In genomic region chr9:130101963-130102362, GRCh38 we compare ENCODE assay signal across 22 cellular contexts. TPM values are rescaled to one million over a fixed set of nuclear protein-coding genes. Genes with fewer than 3 reads are reported as not detected.
DNase-seq lines count a peak whose midpoint lies in the region; ATAC-seq and TF ChIP-seq lines count a peak whose summit lies in the region.
"Had no signal": no experiment of that assay in that cellular context is flagged by ENCODE, and none has a peak within 500 bp of the region (broad histone marks: within the 10 kb centered on the region; RNA-seq: fewer than 3 reads in every experiment).

No MANE protein-coding gene starts in this region.

- DNase-seq in endodermal cell (no peak), heart right ventricle (no peak), mesenteric fat pad (ENCODE audit: low spot score) (peak; percentile 28), dorsolateral prefrontal cortex (no peak), midbrain (lab: John Stamatoyannopoulos, UW) (no peak)
- DNase-seq in stimulated activated effector memory CD8-positive, alpha-beta T cell treated with anti-CD3 and anti-CD28 coated beads, Interleukin-12 subunit alpha, Interleukin-12 subunit beta, amount 100 ng/mL, for 72 hours (ENCODE audit: low spot score in 2 of 2): no peak
- DNase-seq: BE2C; DMS53; GF-D8; Karpas-422; MV-4-11; NCI-H1105 treated with DMSO at 0.1 percent for 48 hours; NCI-H1694; NCI-H2081; NCI-H2171; NCI-H345; NCI-H524; NCI-H774; NK-92 treated with Interleukin-12 subunit alpha and Interleukin-12 subunit beta, amount 100 ng/mL, for 24 hours had no signal

- H3K27ac ChIP-seq in endodermal cell (ENCODE audit: low read depth, low read length) (no peak overlapping the region), heart right ventricle (no peak overlapping the region), dorsolateral prefrontal cortex (peak overlapping the region in 11 of 59 donors; percentile 3 to 56 (median 37))
- H3K27ac ChIP-seq: A549, RWPE1 had no signal

- H3K4me1 ChIP-seq in endodermal cell (ENCODE audit: control insufficient read depth, insufficient read depth, low read length): peaks cover 3% of the 10 kb centered on the region
- H3K4me1 ChIP-seq in heart right ventricle: peaks cover 0 to 26% (median 8%) of the 10 kb centered on the region in 9 donors
- H3K4me1 ChIP-seq: A549 had no signal

- WGBS in endodermal cell (ENCODE audit: insufficient coverage in 1 of 2, insufficient read length in 1 of 2), 2 experiments: 96 to 98% methylated on average over 6 to 11 of the region's 11 CpGs
- 35 to 53% methylated on average over 11 of the region's 11 CpGs for WGBS in heart right ventricle, 2 donors

- no peaks in the 10 kb centered on the region for H3K4me1 Mint-ChIP-seq in endodermal cell
- H3K4me1 Mint-ChIP-seq in stimulated activated effector memory CD8-positive, alpha-beta T cell treated with anti-CD3 and anti-CD28 coated beads, Interleukin-12 subunit alpha, Interleukin-12 subunit beta, amount 100 ng/mL, for 72 hours: peaks cover 13% of the 10 kb centered on the region

- intact Hi-C loops in heart right ventricle (cut with DNase I) (loop anchor here in 4 of 10 donors (5.0 to 10.0 kb wide), 3 partner anchors 215 to 243 kb away; no protein-coding TSS in a partner anchor), dorsolateral prefrontal cortex (cut with DNase I) (loop anchor here in 1 of 2 donors (5.0 kb wide), 2 partner anchors 175 to 215 kb away; no protein-coding TSS in a partner anchor)

- H3K4me3 ChIP-seq in endodermal cell (ENCODE audit: low read length) (no peak overlapping the region), heart right ventricle (no peak overlapping the region), dorsolateral prefrontal cortex (no peak overlapping the region)
- H3K4me3 ChIP-seq: A549 had no signal

- H3K9ac ChIP-seq in endodermal cell (ENCODE audit: extremely low read depth, low read length, poor library complexity, severe bottlenecking): no peak overlapping the region

- ATAC-seq in heart right ventricle: peak in 7 of 8 donors; percentile 39 to 86 (median 68)
- ATAC-seq in stimulated activated effector memory CD8-positive, alpha-beta T cell treated with anti-CD3 and anti-CD28 coated beads, Interleukin-12 subunit alpha, Interleukin-12 subunit beta, amount 100 ng/mL, for 72 hours: no peak
- ATAC-seq in GM18870 (IDR thresholded peaks at IDR 0.05; ENCODE audit: unreplicated experiment): no peak
- ATAC-seq: A549 had no signal

- no peak overlapping the region for H3K4me3 Mint-ChIP-seq in endodermal cell
- no peak overlapping the region for H3K4me3 Mint-ChIP-seq in stimulated activated effector memory CD8-positive, alpha-beta T cell treated with anti-CD3 and anti-CD28 coated beads, Interleukin-12 subunit alpha, Interleukin-12 subunit beta, amount 100 ng/mL, for 72 hours

- H3K36me3 ChIP-seq in endodermal cell (ENCODE audit: control insufficient read depth, insufficient read depth, low read length) (peaks cover 67% of the 10 kb centered on the region), heart right ventricle (peaks cover 0 to 98% (median 58%) of the 10 kb centered on the region in 9 donors)

- no peaks in the 10 kb centered on the region for H3K9me3 Mint-ChIP-seq in endodermal cell
- H3K9me3 Mint-ChIP-seq in stimulated activated effector memory CD8-positive, alpha-beta T cell treated with anti-CD3 and anti-CD28 coated beads, Interleukin-12 subunit alpha, Interleukin-12 subunit beta, amount 100 ng/mL, for 72 hours: no peaks in the 10 kb centered on the region

- H3K9me3 ChIP-seq in endodermal cell (ENCODE audit: control insufficient read depth, low read length) (no peaks in the 10 kb centered on the region), heart right ventricle (no peaks in the 10 kb centered on the region)
- H3K9me3 ChIP-seq: A549, BE2C had no signal

- H3K27me3 Mint-ChIP-seq in endodermal cell (ENCODE audit: insufficient read depth): no peaks in the 10 kb centered on the region

- H3K27me3 ChIP-seq in endodermal cell (ENCODE audit: control insufficient read depth, insufficient read depth, low read length, poor library complexity, severe bottlenecking) (no peaks in the 10 kb centered on the region), heart right ventricle (no peaks in the 10 kb centered on the region), dorsolateral prefrontal cortex (no peaks in the 10 kb centered on the region)
- H3K27me3 ChIP-seq: BE2C had no signal

- H3K27ac Mint-ChIP-seq in endodermal cell: peak overlapping the region; percentile 14
- H3K27ac Mint-ChIP-seq in stimulated activated effector memory CD8-positive, alpha-beta T cell treated with anti-CD3 and anti-CD28 coated beads, Interleukin-12 subunit alpha, Interleukin-12 subunit beta, amount 100 ng/mL, for 72 hours: peak overlapping the region; percentile 23

- H3K36me3 Mint-ChIP-seq in endodermal cell (ENCODE audit: low read depth): peaks cover 67% of the 10 kb centered on the region
- peaks cover 99% of the 10 kb centered on the region for H3K36me3 Mint-ChIP-seq in stimulated activated effector memory CD8-positive, alpha-beta T cell treated with anti-CD3 and anti-CD28 coated beads, Interleukin-12 subunit alpha, Interleukin-12 subunit beta, amount 100 ng/mL, for 72 hours

- no peak for TF ChIP-seq CTCF in endodermal cell (conservative IDR thresholded peaks at IDR 0.05)
- TF ChIP-seq CTCF in heart right ventricle (IDR thresholded peaks at IDR 0.05): no peak
- TF ChIP-seq CTCF in dorsolateral prefrontal cortex (IDR thresholded peaks at IDR 0.05 in 54 of 56, conservative IDR thresholded peaks at IDR 0.05 in 2 of 56; ENCODE audit: low read depth in 1 of 56, partially characterized antibody in 56 of 56): no peak

RNA-seq across cellular contexts. Expression of gene GPR107, which starts 48.3 kb away (rescaled TPM):
- total RNA-seq in endodermal cell: 10 to 100 TPM; 50.7 to 62.0 TPM
- 42.7 TPM for polyA plus RNA-seq in endodermal cell (2013, experiment 1 of 2)
- 40.5 TPM for polyA plus RNA-seq in endodermal cell (2013, experiment 2 of 2)
- 10 to 100 TPM; 19.9 to 35.6 (median 24.2) TPM for total RNA-seq in heart right ventricle
- 10 to 100 TPM in 1 of 2 donors, 1 to 10 TPM in 1; 6.7 to 12.2 TPM for polyA plus RNA-seq in heart right ventricle
- 33.4 TPM for total RNA-seq in mesenteric fat pad
- 10 to 100 TPM; 34.8 to 59.2 (median 45.9) TPM for total RNA-seq in dorsolateral prefrontal cortex

RNA-seq across cellular contexts. Expression of gene FNBP1, which starts 59.0 kb away (rescaled TPM):
- total RNA-seq in endodermal cell (10 to 100 TPM; 41.4 to 43.3 TPM), heart right ventricle (10 to 100 TPM; 19.1 to 38.4 (median 23.8) TPM), mesenteric fat pad (39.5 TPM), dorsolateral prefrontal cortex (100 to 1,000 TPM in 60 of 120 experiments, 10 to 100 TPM in 60; 53.9 to 197 (median 99.8) TPM)
- 23.4 TPM for polyA plus RNA-seq in endodermal cell (2013, experiment 1 of 2)
- 27.2 TPM for polyA plus RNA-seq in endodermal cell (2013, experiment 2 of 2)
- polyA plus RNA-seq in heart right ventricle: 10 to 100 TPM in 1 of 2 donors, 1 to 10 TPM in 1; 7.4 to 10.3 TPM

Comparison
In these comparisons a context has a peak if more than half of its experiments do, and no peak if none do; other contexts are left out.
1. ATAC-seq: peak in heart right ventricle (7 of 8); none in stimulated activated effector memory CD8-positive, alpha-beta T cell treated with anti-CD3 and anti-CD28 coated beads, Interleukin-12 subunit alpha, Interleukin-12 subunit beta, amount 100 ng/mL, for 72 hours (single experiment) and GM18870 (single experiment).